9 cellular contexts compared by ENCODE assay signal in genomic region chr1:14969006-14969405, GRCh38.
DNase-seq lines count a peak whose midpoint lies in the region; ATAC-seq and TF ChIP-seq lines count a peak whose summit lies in the region.
"Had no signal": no experiment of that assay in that cellular context is flagged by ENCODE, and none has a peak within 500 bp of the region (broad histone marks: within the 10 kb centered on the region; RNA-seq: fewer than 3 reads in every experiment).

No MANE protein-coding gene starts in this region.

- peaks cover 23% of the 10 kb centered on the region for H3K36me3 Mint-ChIP-seq in HFFc6 (ENCODE audit: low read depth)

- H3K4me1 Mint-ChIP-seq in HFFc6 (ENCODE audit: low read depth): peaks cover 65% of the 10 kb centered on the region

- no peak for ATAC-seq in HG03460 (IDR thresholded peaks at IDR 0.05; ENCODE audit: unreplicated experiment)
- no peak for ATAC-seq in HG02852 (IDR thresholded peaks at IDR 0.05; ENCODE audit: unreplicated experiment)

- peaks cover 4% of the 10 kb centered on the region for H3K27me3 Mint-ChIP-seq in HFFc6 (ENCODE audit: insufficient read depth)

- peak overlapping the region; percentile 97 for H3K27ac Mint-ChIP-seq in HFFc6

- H3K4me3 Mint-ChIP-seq in HFFc6: peak overlapping the region; percentile 54

- TF ChIP-seq CTCF in HFFc6 (IDR thresholded peaks at IDR 0.05): no peak

- H3K9me3 Mint-ChIP-seq in HFFc6: peaks cover 7% of the 10 kb centered on the region; the same call in 1 of the 2 replicates

- DNase-seq in HFFc6 (no peak), activated T-cell treated with anti-CD3 and anti-CD28 coated beads for 4 hours (peak; percentile 2), foreskin melanocyte (peak; percentile 21), NCI-H2029 (lab: John Stamatoyannopoulos, UW) (no peak), NCI-H748 treated with DMSO at 0.1 percent for 48 hours (lab: John Stamatoyannopoulos, UW) (no peak)
- peak; percentile 7 for DNase-seq in stimulated activated CD4-positive, alpha-beta T cell treated with anti-CD3 and anti-CD28 coated beads, Interleukin-4, amount 100 ng/mL, for 1 hour
- DNase-seq: NCI-H2081 had no signal

Comparison
In these comparisons a context has a peak if more than half of its experiments do, and no peak if none do; other contexts are left out.
1. DNase-seq: peak in activated T-cell treated with anti-CD3 and anti-CD28 coated beads for 4 hours (single experiment), foreskin melanocyte (single experiment) and stimulated activated CD4-positive, alpha-beta T cell treated with anti-CD3 and anti-CD28 coated beads, Interleukin-4, amount 100 ng/mL, for 1 hour (single experiment); none in HFFc6 (single experiment), NCI-H2029 (single experiment) and NCI-H748 treated with DMSO at 0.1 percent for 48 hours (single experiment).